11 cellular contexts compared by ENCODE assay signal in genomic region chr2:107932986-107933385, GRCh38. TPM values are rescaled to one million over a fixed set of nuclear protein-coding genes. Genes with fewer than 3 reads are reported as not detected.
DNase-seq lines count a peak whose midpoint lies in the region; ATAC-seq, FAIRE-seq and TF ChIP-seq lines count a peak whose summit lies in the region.
"Had no signal": no experiment of that assay in that cellular context is flagged by ENCODE, and none has a peak within 500 bp of the region (broad histone marks: within the 10 kb centered on the region; RNA-seq: fewer than 3 reads in every experiment).

No MANE protein-coding gene starts in this region.

- peaks cover 0 to 13% (median 0%) of the 10 kb centered on the region in 7 donors for H3K27me3 ChIP-seq in heart right ventricle
- peaks cover 5% of the 10 kb centered on the region; the same call in 1 of the 2 replicates for H3K27me3 ChIP-seq in Panc1 (ENCODE audit: control insufficient read depth, insufficient read depth, low read length)
- no peaks in the 10 kb centered on the region for H3K27me3 ChIP-seq in gastroesophageal sphincter

- CTCF ChIA-PET in Panc1 (lab: Charles Lee) (no interaction called here), HEK293T (lab: Yijun Ruan, JAX) (no interaction called here)

- H3K36me3 ChIP-seq in heart right ventricle (no peaks in the 10 kb centered on the region), Panc1 (ENCODE audit: control insufficient read depth, insufficient read depth, low read length) (no peaks in the 10 kb centered on the region), gastroesophageal sphincter (no peaks in the 10 kb centered on the region)

- intact Hi-C loops in heart right ventricle (cut with DNase I) = loop anchor here in 7 of 10 donors (5.0 to 10.0 kb wide), 5 partner anchors 252 to 1298 kb away; no protein-coding TSS in a partner anchor
- intact Hi-C loops in Right ventricle myocardium inferior (cut with DNase I) = no loop called here
- intact Hi-C loops in Panc1 (cut with micrococcal nuclease; ENCODE audit: unreplicated experiment) = loop anchor here (10.0 kb wide), 1 partner anchor 1298 kb away; no protein-coding TSS in a partner anchor

- no peak for TF ChIP-seq EP300 in gastroesophageal sphincter (IDR thresholded peaks at IDR 0.05)

- H3K4me1 ChIP-seq in heart right ventricle (no peaks in the 10 kb centered on the region), Panc1 (ENCODE audit: control insufficient read depth, insufficient read depth, low read length) (no peaks in the 10 kb centered on the region), gastroesophageal sphincter (no peaks in the 10 kb centered on the region)

- POLR2A ChIA-PET in Panc1 (lab: Charles Lee) = no interaction called here
- POLR2A ChIA-PET in HEK293T (lab: Yijun Ruan, JAX) = no interaction called here

- no peak for FAIRE-seq in urothelium cell line (lab: Jason Lieb, UNC)

- no peak overlapping the region for H3K4me3 ChIP-seq in heart right ventricle
- no peak overlapping the region for H3K4me3 ChIP-seq in Panc1 (ENCODE audit: low read depth in 2 of 2, low read length in 2 of 2)
- no peak overlapping the region for H3K4me3 ChIP-seq in fibroblast of villous mesenchyme (ENCODE audit: low read depth, low read length)
- H3K4me3 ChIP-seq in gastroesophageal sphincter = no peak overlapping the region

- no peak for DNase-seq in heart right ventricle
- no peak for DNase-seq in Right ventricle myocardium inferior (ENCODE audit: missing footprints)
- DNase-seq in Panc1 (ENCODE audit: low read depth, low spot score) = no peak
- peak; percentile 18 for DNase-seq in fibroblast of villous mesenchyme (ENCODE audit: low read depth)
- peak; percentile 18 for DNase-seq in urothelium cell line (ENCODE audit: low spot score)
- DNase-seq in retina = no peak
- no peak for DNase-seq in HEK293T (ENCODE audit: extremely low spot score)
- DNase-seq: posterior cingulate gyrus; stimulated activated naive CD8-positive, alpha-beta T cell treated with anti-CD3 and anti-CD28 coated beads, Interleukin-15, amount 100 ng/mL, for 72 hours; T-cell had no signal

- 43 to 54% methylated on average over 3 of the region's 3 CpGs for WGBS in heart right ventricle, 2 donors
- WGBS in gastroesophageal sphincter (ENCODE audit: low coverage in 1 of 2), 2 donors = 31 to 53% methylated on average over 3 of the region's 3 CpGs

- in situ Hi-C loops in Panc1 (cut with HindIII; ENCODE audit: low pct_unique_long_range_greater_than_20kb, low sequenced_read_pairs) = no loop called here

- H3K27ac ChIP-seq in heart right ventricle (no peak overlapping the region), Panc1 (ENCODE audit: low read length) (no peak overlapping the region), gastroesophageal sphincter (no peak overlapping the region)

- BruUV-seq in Panc1 (replicated peaks; lab: Mats Ljungman, UMichigan) = no TSS peak

- H3K9me3 ChIP-seq in heart right ventricle (no peaks in the 10 kb centered on the region), Panc1 (ENCODE audit: control insufficient read depth, insufficient read depth, low read depth, low read length) (no peaks in the 10 kb centered on the region), gastroesophageal sphincter (no peaks in the 10 kb centered on the region)

- TF ChIP-seq CTCF in heart right ventricle (IDR thresholded peaks at IDR 0.05) (peak in 7 of 9 donors; percentile 7 to 62 (median 48)), Panc1 (IDR thresholded peaks at IDR 0.05) (peak; percentile 56; the same call in 1 of the 2 replicates), fibroblast of villous mesenchyme (IDR thresholded peaks at IDR 0.05; ENCODE audit: insufficient read depth, low read depth, low read length) (peak; percentile 29), gastroesophageal sphincter (IDR thresholded peaks at IDR 0.05) (peak in 2 of 4 experiments; percentile 27 to 41)

- TF ChIP-seq POLR2A in gastroesophageal sphincter (IDR thresholded peaks at IDR 0.05) = no peak

- ATAC-seq in heart right ventricle = no peak
- no peak for ATAC-seq in Right ventricle myocardium inferior
- ATAC-seq in Panc1 = no peak
- ATAC-seq in gastroesophageal sphincter = no peak
- ATAC-seq: stimulated activated naive CD8-positive, alpha-beta T cell treated with anti-CD3 and anti-CD28 coated beads, Interleukin-15, amount 100 ng/mL, for 72 hours; T-cell had no signal

TF ChIP-seq in HEK293T, 16 proteins besides CTCF, POLR2A, EP300 and RAD21:
- no peak for TF ChIP-seq FOXK2 (IDR thresholded peaks at IDR 0.05)
- TF ChIP-seq SP1 (IDR thresholded peaks at IDR 0.05) = no peak
- TF ChIP-seq FOXM1 (IDR thresholded peaks at IDR 0.05; ENCODE audit: borderline replicate concordance) = no peak
- TF ChIP-seq ARNT (IDR thresholded peaks at IDR 0.05) = no peak
- no peak for TF ChIP-seq FOXA1 (IDR thresholded peaks at IDR 0.05)
- TF ChIP-seq LEF1 (IDR thresholded peaks at IDR 0.05; ENCODE audit: borderline replicate concordance) = no peak
- TF ChIP-seq HDGF (IDR thresholded peaks at IDR 0.05; ENCODE audit: borderline replicate concordance) = no peak
- no peak for TF ChIP-seq CTBP1 (IDR thresholded peaks at IDR 0.05; ENCODE audit: borderline replicate concordance)
- TF ChIP-seq BHLHE40 (IDR thresholded peaks at IDR 0.05; ENCODE audit: borderline replicate concordance) = no peak
- no peak for TF ChIP-seq TARDBP (IDR thresholded peaks at IDR 0.05)
- no peak for TF ChIP-seq L3MBTL2 (conservative IDR thresholded peaks at IDR 0.05)
- TF ChIP-seq PKNOX1 (IDR thresholded peaks at IDR 0.05) = no peak
- TF ChIP-seq ELF4 (IDR thresholded peaks at IDR 0.05) = no peak

RNA-seq across cellular contexts. Expression of gene SLC5A7, which starts 53.3 kb away (rescaled TPM):
- total RNA-seq in heart right ventricle = under 1 TPM in 9 of 10 donors, not detected in 1; 0.04 to 0.39 (median 0.12) TPM
- under 1 TPM; 0.04 to 0.07 TPM for polyA plus RNA-seq in heart right ventricle
- 0.11 TPM for total RNA-seq in Right ventricle myocardium inferior
- total RNA-seq in Panc1 (2021; ENCODE audit: unreplicated experiment) = not detected
- not detected for polyA plus RNA-seq in Panc1 (2012; ENCODE audit: insufficient read length)
- total RNA-seq in fibroblast of villous mesenchyme = not detected in 2 replicates
- total RNA-seq in gastroesophageal sphincter = 1 to 10 TPM in 3 of 4 donors, under 1 TPM in 1; 0.93 to 2.3 (median 1.3) TPM
- total RNA-seq: T-cell had no signal

Comparison
In these comparisons a context has a peak if more than half of its experiments do, and no peak if none do; other contexts are left out.
1. DNase-seq: peak in fibroblast of villous mesenchyme (single experiment) and urothelium cell line (single experiment); none in heart right ventricle (0 of 2), Right ventricle myocardium inferior (single experiment), Panc1 (single experiment), retina (single experiment) and HEK293T (single experiment).